9 cellular contexts compared by ENCODE assay signal in the genomic region with DNA sequence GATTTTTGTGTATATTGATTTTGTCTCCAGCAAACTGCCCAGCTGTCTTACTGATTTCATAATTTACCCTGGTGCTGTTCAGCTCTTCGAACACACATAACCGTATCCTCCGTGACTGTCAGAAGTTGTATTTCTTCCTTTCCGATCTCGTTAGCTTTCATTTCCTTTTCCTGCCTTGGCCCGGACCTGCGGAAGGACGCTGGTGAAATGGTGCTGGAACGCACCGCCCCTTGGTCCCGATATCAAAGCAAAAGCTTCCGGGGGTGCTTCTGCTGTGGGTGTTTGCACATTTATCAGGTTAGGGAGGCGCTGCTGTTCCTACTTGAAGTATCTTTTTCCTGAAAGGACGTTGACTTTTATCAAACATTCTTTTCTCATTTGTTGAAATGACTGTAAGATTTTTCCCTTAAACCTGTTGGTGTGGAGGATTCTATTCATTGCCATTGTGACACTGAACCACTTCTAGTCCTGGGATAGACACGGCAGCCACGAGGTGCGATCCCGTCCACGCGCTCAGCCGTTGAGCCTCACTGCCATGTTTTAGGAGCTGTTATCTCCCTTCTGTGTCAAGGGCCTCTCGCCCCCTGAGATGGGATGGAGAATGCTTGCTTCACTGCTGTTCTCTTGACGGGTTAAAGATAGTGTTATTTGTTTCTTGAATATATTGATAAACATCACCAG.
DNase-seq lines count a peak whose midpoint lies in the region; ATAC-seq and TF ChIP-seq lines count a peak whose summit lies in the region.
"Had no signal": no experiment of that assay in that cellular context is flagged by ENCODE, and none has a peak within 500 bp of the region (broad histone marks: within the 10 kb centered on the region; RNA-seq: fewer than 3 reads in every experiment).

No MANE protein-coding gene starts in this region.

- H3K27me3 ChIP-seq in lower lobe of right lung (ENCODE audit: low read depth) (peaks cover 30% of the 10 kb centered on the region), thymus (ENCODE audit: control insufficient read depth, insufficient read depth) (no peaks in the 10 kb centered on the region)

- peaks cover 5% of the 10 kb centered on the region for H3K9me3 Mint-ChIP-seq in activated naive CD8-positive, alpha-beta T cell treated with anti-CD3 and anti-CD28 coated beads, Interleukin-2, amount 50 U/mL, for 24 hours

- H3K36me3 ChIP-seq in lower lobe of right lung (no peaks in the 10 kb centered on the region), thymus (ENCODE audit: control insufficient read depth, insufficient read depth) (no peaks in the 10 kb centered on the region)

- H3K27me3 Mint-ChIP-seq in activated naive CD8-positive, alpha-beta T cell treated with anti-CD3 and anti-CD28 coated beads, Interleukin-2, amount 50 U/mL, for 24 hours: peaks cover 3% of the 10 kb centered on the region

- H3K27ac ChIP-seq in lower lobe of right lung (no peak overlapping the region), thymus (ENCODE audit: low read depth) (peak overlapping the region; percentile 84)

- peak; percentile 42 to 48 for ATAC-seq in activated CD4-positive, CD25-positive, alpha-beta regulatory T cell treated with anti-CD3 and anti-CD28 coated beads, Interleukin-2, amount 50 U/mL, for 24 hours
- peak; percentile 41 for ATAC-seq in activated naive CD8-positive, alpha-beta T cell treated with anti-CD3 and anti-CD28 coated beads, Interleukin-2, amount 50 U/mL, for 24 hours
- peak in 1 of 2 donors; percentile 60 for ATAC-seq in lower lobe of right lung
- no peak for ATAC-seq in GM21576 (IDR thresholded peaks at IDR 0.05; ENCODE audit: unreplicated experiment)

- H3K4me1 ChIP-seq in lower lobe of right lung: no peaks in the 10 kb centered on the region
- peaks cover 31% of the 10 kb centered on the region for H3K4me1 ChIP-seq in thymus (ENCODE audit: control insufficient read depth, insufficient read depth, low read length)

- H3K36me3 Mint-ChIP-seq in activated naive CD8-positive, alpha-beta T cell treated with anti-CD3 and anti-CD28 coated beads, Interleukin-2, amount 50 U/mL, for 24 hours (ENCODE audit: low read depth): peaks cover 6% of the 10 kb centered on the region

- H3K4me3 ChIP-seq in lower lobe of right lung (peak overlapping the region; percentile 36), thymus (ENCODE audit: low read length) (peak overlapping the region; percentile 39)

- peaks cover 67% of the 10 kb centered on the region for H3K4me1 Mint-ChIP-seq in activated naive CD8-positive, alpha-beta T cell treated with anti-CD3 and anti-CD28 coated beads, Interleukin-2, amount 50 U/mL, for 24 hours

- H3K27ac Mint-ChIP-seq in activated naive CD8-positive, alpha-beta T cell treated with anti-CD3 and anti-CD28 coated beads, Interleukin-2, amount 50 U/mL, for 24 hours: peak overlapping the region; percentile 86

- TF ChIP-seq CTCF in lower lobe of right lung (IDR thresholded peaks at IDR 0.05) (no peak), GM13977 (IDR thresholded peaks at IDR 0.05; ENCODE audit: extremely low read depth, insufficient read depth, missing control alignments) (no peak)

- H3K9me3 ChIP-seq in lower lobe of right lung (no peaks in the 10 kb centered on the region), thymus (ENCODE audit: control insufficient read depth) (peaks cover 2% of the 10 kb centered on the region)

- 20% methylated on average over 23 of the region's 23 CpGs for WGBS in thymus

- no peak for DNase-seq in activated CD4-positive, CD25-positive, alpha-beta regulatory T cell treated with anti-CD3 and anti-CD28 coated beads, Interleukin-2, amount 50 U/mL, for 72 hours
- peak; percentile 51 for DNase-seq in activated naive CD8-positive, alpha-beta T cell treated with anti-CD3 and anti-CD28 coated beads, Interleukin-2, amount 50 U/mL, for 24 hours
- DNase-seq in lower lobe of right lung: peak; percentile 52
- no peak for DNase-seq in NCI-H1436 treated with DMSO at 0.1 percent for 48 hours (lab: John Stamatoyannopoulos, UW)
- no peak for DNase-seq in GM13977 (ENCODE audit: low spot score)
- DNase-seq: 8988T had no signal

- in situ Hi-C loops in GM13977 (cut with MboI; ENCODE audit: low pct_unique_long_range_greater_than_20kb, low sequenced_read_pairs, unreplicated experiment): no loop called here

- intact Hi-C loops in lower lobe of right lung (cut with DNase I): no loop called here

- peak overlapping the region; percentile 74 for H3K4me3 Mint-ChIP-seq in activated naive CD8-positive, alpha-beta T cell treated with anti-CD3 and anti-CD28 coated beads, Interleukin-2, amount 50 U/mL, for 24 hours

Comparison
In these comparisons a context has a peak if more than half of its experiments do, and no peak if none do; other contexts are left out.
1. DNase-seq: peak in activated naive CD8-positive, alpha-beta T cell treated with anti-CD3 and anti-CD28 coated beads, Interleukin-2, amount 50 U/mL, for 24 hours (single experiment) and lower lobe of right lung (single experiment); none in activated CD4-positive, CD25-positive, alpha-beta regulatory T cell treated with anti-CD3 and anti-CD28 coated beads, Interleukin-2, amount 50 U/mL, for 72 hours (single experiment), NCI-H1436 treated with DMSO at 0.1 percent for 48 hours (single experiment) and GM13977 (single experiment).